5 cellular contexts compared by ENCODE assay signal in genomic region chr2:86826878-86827277, GRCh38. TPM values are rescaled to one million over a fixed set of nuclear protein-coding genes. Genes with fewer than 3 reads are reported as not detected.
"Had no signal": no experiment of that assay in that cellular context is flagged by ENCODE, and none has a peak within 500 bp of the region (broad histone marks: within the 10 kb centered on the region; RNA-seq: fewer than 3 reads in every experiment).

No MANE protein-coding gene starts in this region.

RNA-seq across cellular contexts. Expression of gene CD8B, which starts 34.8 kb away (rescaled TPM):
- total RNA-seq: astrocyte, LHCN-M2, NCI-H460, RPMI7951, SJCRH30 had no signal

RNA-seq across cellular contexts. Expression of gene CD8A, which starts 36.2 kb away (rescaled TPM):
- total RNA-seq: LHCN-M2, RPMI7951 had no signal
